In the genomic region with DNA sequence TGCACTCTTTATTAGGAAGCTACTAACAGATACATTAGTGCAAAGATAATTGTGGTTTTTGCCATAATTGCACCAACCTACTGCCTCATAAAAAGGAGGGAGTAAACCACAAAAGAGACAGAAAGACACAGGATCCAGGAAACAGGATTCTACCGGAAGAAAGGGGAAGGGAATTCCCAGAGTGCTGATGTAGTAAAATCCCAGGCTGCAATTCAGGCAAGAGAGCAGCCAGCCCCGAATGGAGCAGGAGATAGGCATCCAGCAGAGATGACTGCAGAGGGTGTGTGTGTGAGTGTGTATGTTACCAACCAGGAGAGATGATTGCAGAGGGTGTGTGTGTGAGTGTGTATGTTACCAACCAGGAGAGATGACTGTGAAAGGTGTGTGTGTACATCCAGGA, we compare ENCODE assay signal across 15 cellular contexts.
DNase-seq lines count a peak whose midpoint lies in the region; ATAC-seq and TF ChIP-seq lines count a peak whose summit lies in the region.
"Had no signal": no experiment of that assay in that cellular context is flagged by ENCODE, and none has a peak within 500 bp of the region (broad histone marks: within the 10 kb centered on the region; RNA-seq: fewer than 3 reads in every experiment).

No MANE protein-coding gene starts in this region.

- peak overlapping the region; percentile 37 for H3K4me3 Mint-ChIP-seq in endothelial cell (ENCODE audit: unreplicated experiment)
- H3K4me3 Mint-ChIP-seq: B cell had no signal

- H3K36me3 Mint-ChIP-seq in endothelial cell (ENCODE audit: low read depth, unreplicated experiment): peaks cover 8% of the 10 kb centered on the region

- H4K20me1 ChIP-seq in MM.1S (ENCODE audit: insufficient read depth, low read length): no peaks in the 10 kb centered on the region

- H3K9me2 ChIP-seq in MM.1S (replicated peaks; ENCODE audit: insufficient read depth, low read length): no peaks in the 10 kb centered on the region

- H3K14ac ChIP-seq in mesenchymal stem cell (ENCODE audit: low read length in 2 of 2): no peak overlapping the region

- H3K4me3 ChIP-seq in MG63 (no peak overlapping the region), mesenchymal stem cell (ENCODE audit: insufficient read depth in 1 of 2, low read depth in 1 of 2, low read length in 2 of 2) (no peak overlapping the region), MM.1S (ENCODE audit: low read length) (no peak overlapping the region)
- H3K4me3 ChIP-seq: ascending aorta, GM12878, mucosa of descending colon had no signal

- H4K91ac ChIP-seq in mesenchymal stem cell (ENCODE audit: low read length): no peak overlapping the region

- H3K27me3 Mint-ChIP-seq in endothelial cell (ENCODE audit: unreplicated experiment): peaks cover 7% of the 10 kb centered on the region

- peak overlapping the region in 1 of 2 experiments; percentile 54 for H2BK12ac ChIP-seq in mesenchymal stem cell (ENCODE audit: low read length in 2 of 2)

- H3F3A ChIP-seq in MM.1S (ENCODE audit: insufficient read depth, low read length): no peaks in the 10 kb centered on the region

- H3K36me3 ChIP-seq in MG63 (no peaks in the 10 kb centered on the region), mesenchymal stem cell (ENCODE audit: control insufficient read depth in 1 of 2, insufficient read depth in 2 of 2, low read depth in 1 of 2, low read length in 2 of 2) (no peaks in the 10 kb centered on the region), MM.1S (replicated peaks; ENCODE audit: insufficient read depth, low read length) (no peaks in the 10 kb centered on the region)
- H3K36me3 ChIP-seq: ascending aorta had no signal

- H2AFZ ChIP-seq in mesenchymal stem cell (ENCODE audit: low read depth, low read length): peak overlapping the region; percentile 69
- H2AFZ ChIP-seq in MM.1S (ENCODE audit: low read length): no peak overlapping the region

- H3K9ac ChIP-seq in mesenchymal stem cell (ENCODE audit: low read length) (no peak overlapping the region), MM.1S (ENCODE audit: low read length) (no peak overlapping the region)

- H2BK5ac ChIP-seq in mesenchymal stem cell (ENCODE audit: low read depth, low read length, poor library complexity, severe bottlenecking): no peak overlapping the region

- TF ChIP-seq CTCF in endothelial cell (IDR thresholded peaks at IDR 0.05; ENCODE audit: unreplicated experiment) (no peak), MM.1S (IDR thresholded peaks at IDR 0.05; ENCODE audit: low read length) (no peak)

- no peaks in the 10 kb centered on the region for H3K79me1 ChIP-seq in mesenchymal stem cell (replicated peaks; ENCODE audit: low read length, poor library complexity, severe bottlenecking)

- H3K27me3 ChIP-seq in MG63 (no peaks in the 10 kb centered on the region), mesenchymal stem cell (ENCODE audit: control insufficient read depth in 1 of 2, insufficient read depth in 1 of 2, low read length in 2 of 2) (peaks cover 0 to 22% of the 10 kb centered on the region in 2 experiments), MM.1S (replicated peaks; ENCODE audit: insufficient read depth, low read length) (no peaks in the 10 kb centered on the region)
- H3K27me3 ChIP-seq: ascending aorta had no signal

- WGBS in mesenchymal stem cell: 7% methylated on average over 2 of the region's 2 CpGs

- peak overlapping the region; percentile 67 for H3K27ac Mint-ChIP-seq in endothelial cell (ENCODE audit: unreplicated experiment)
- H3K27ac Mint-ChIP-seq: B cell had no signal

- H3K9me3 Mint-ChIP-seq in endothelial cell (ENCODE audit: unreplicated experiment): no peaks in the 10 kb centered on the region

- H3K27ac ChIP-seq in mesenchymal stem cell (ENCODE audit: low read length, poor library complexity, severe bottlenecking): no peak overlapping the region
- no peak overlapping the region for H3K27ac ChIP-seq in MM.1S (ENCODE audit: low read length)
- H3K27ac ChIP-seq: ascending aorta had no signal

- no peak overlapping the region for H3K18ac ChIP-seq in mesenchymal stem cell (ENCODE audit: low read depth in 1 of 2, low read length in 2 of 2)

- H3K4me1 ChIP-seq in mesenchymal stem cell (ENCODE audit: control insufficient read depth, insufficient read depth, low read depth, low read length) (peaks cover 7% of the 10 kb centered on the region), MM.1S (ENCODE audit: low read length) (peaks cover 12% of the 10 kb centered on the region)

- H4K8ac ChIP-seq in mesenchymal stem cell (ENCODE audit: low read length): no peak overlapping the region

- no peak overlapping the region for H2BK120ac ChIP-seq in mesenchymal stem cell (ENCODE audit: low read depth, low read length)

- H2AK5ac ChIP-seq in mesenchymal stem cell (ENCODE audit: low read length, severe bottlenecking): no peak overlapping the region

- peaks cover 13% of the 10 kb centered on the region for H3K4me1 Mint-ChIP-seq in endothelial cell (ENCODE audit: unreplicated experiment)

- H3K9me3 ChIP-seq in MG63: no peaks in the 10 kb centered on the region
- H3K9me3 ChIP-seq in mesenchymal stem cell (ENCODE audit: control insufficient read depth, low read length): no peaks in the 10 kb centered on the region
- no peaks in the 10 kb centered on the region for H3K9me3 ChIP-seq in MM.1S (replicated peaks; ENCODE audit: insufficient read depth, low read length)
- H3K9me3 ChIP-seq: ascending aorta, mucosa of descending colon had no signal

- no peaks in the 10 kb centered on the region for H3K79me2 ChIP-seq in MM.1S (ENCODE audit: low read length)

- ATAC-seq in GM18870 (IDR thresholded peaks at IDR 0.05; ENCODE audit: unreplicated experiment): no peak
- ATAC-seq: GM12878, mucosa of descending colon had no signal

- peak; percentile 41 for DNase-seq in COLO829 (ENCODE audit: low spot score)
- DNase-seq in MG63: peak; percentile 13
- DNase-seq in endothelial cell (ENCODE audit: low spot score): peak; percentile 13
- peak; percentile 71 for DNase-seq in mesenchymal stem cell
- no peak for DNase-seq in NCI-H69 (lab: John Stamatoyannopoulos, UW)
- no peak for DNase-seq in stimulated activated CD4-positive, alpha-beta T cell treated with anti-CD3 and anti-CD28 coated beads, Interleukin-12 subunit alpha, Interleukin-12 subunit beta, amount 100 ng/mL, for 4 hours
- no peak for DNase-seq in MM.1S
- DNase-seq: foreskin melanocyte, mucosa of descending colon, NCI-H2081, substantia nigra had no signal

- H3K4me2 ChIP-seq in mesenchymal stem cell (ENCODE audit: low read length, poor library complexity, severe bottlenecking) (no peak overlapping the region), MM.1S (ENCODE audit: low read depth, low read length) (no peak overlapping the region)

- no peak overlapping the region for H3K23ac ChIP-seq in mesenchymal stem cell (ENCODE audit: low read length in 2 of 2)

- no peak overlapping the region for H3K4ac ChIP-seq in mesenchymal stem cell (ENCODE audit: low read depth in 1 of 2, low read length in 2 of 2)

- no peak overlapping the region for H2BK15ac ChIP-seq in mesenchymal stem cell (ENCODE audit: low read depth, poor library complexity, severe bottlenecking)

Comparison
In these comparisons a context has a peak if more than half of its experiments do, and no peak if none do; other contexts are left out.
1. DNase-seq: peak in COLO829 (single experiment), MG63 (single experiment), endothelial cell (single experiment) and mesenchymal stem cell (single experiment); none in NCI-H69 (single experiment), stimulated activated CD4-positive, alpha-beta T cell treated with anti-CD3 and anti-CD28 coated beads, Interleukin-12 subunit alpha, Interleukin-12 subunit beta, amount 100 ng/mL, for 4 hours (single experiment) and MM.1S (single experiment).